In the genomic region with DNA sequence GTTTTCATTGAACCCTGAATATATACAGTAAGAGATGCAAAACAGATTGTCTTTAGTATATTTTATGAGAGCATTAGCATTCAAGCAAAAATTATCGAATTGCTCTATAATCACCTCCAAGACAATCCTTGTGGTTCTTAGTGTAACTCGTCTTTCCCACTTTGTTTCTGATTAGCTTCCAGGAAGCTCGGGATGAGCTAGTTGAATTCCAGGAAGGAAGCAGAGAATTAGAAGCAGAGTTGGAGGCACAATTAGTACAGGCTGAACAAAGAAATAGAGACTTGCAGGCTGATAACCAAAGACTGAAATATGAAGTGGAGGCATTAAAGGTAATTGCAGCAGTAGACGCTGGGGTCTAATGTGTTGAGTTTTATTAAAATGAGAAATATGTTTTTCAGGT, we compare ENCODE assay signal across 26 cellular contexts. TPM values are rescaled to one million over a fixed set of nuclear protein-coding genes. Genes with fewer than 3 reads are reported as not detected.
"Had no signal": no experiment of that assay in that cellular context is flagged by ENCODE, and none has a peak within 500 bp of the region (broad histone marks: within the 10 kb centered on the region; RNA-seq: fewer than 3 reads in every experiment).

No MANE protein-coding gene starts in this region.

- H3K4me1 ChIP-seq: body of pancreas had no signal

- ATAC-seq: activated naive CD8-positive, alpha-beta T cell treated with anti-CD3 and anti-CD28 coated beads, Interleukin-2, amount 50 U/mL, for 24 hours; body of pancreas; left cardiac atrium; natural killer cell; right cardiac atrium had no signal

- H3K27me3 Mint-ChIP-seq: activated CD4-positive, alpha-beta memory T cell treated with anti-CD3 and anti-CD28 coated beads, Interleukin-2, amount 10 ng/mL, durations not matched to agents 7 days and 5 days; activated CD4-positive, alpha-beta T cell treated with anti-CD3 and anti-CD28 coated beads, Interleukin-2, amount 10 ng/mL, durations not matched to agents 24 days and 14 days; activated naive CD8-positive, alpha-beta T cell treated with anti-CD3 and anti-CD28 coated beads, Interleukin-2, amount 50 U/mL, for 24 hours; dendritic cell treated with granulocyte-macrophage colony-stimulating factor and Interleukin-4, amounts not matched to agents 40 ng/mL and 50 ng/mL, for 4 days had no signal

- H3K27ac ChIP-seq: body of pancreas, cardiac muscle cell, ovary had no signal

- H3K27me3 ChIP-seq: body of pancreas, cardiac muscle cell, esophagus squamous epithelium, heart right ventricle, neutrophil, ovary had no signal

- H3K9me3 Mint-ChIP-seq: activated CD4-positive, alpha-beta memory T cell treated with anti-CD3 and anti-CD28 coated beads, Interleukin-2, amount 10 ng/mL, durations not matched to agents 7 days and 5 days; activated CD4-positive, alpha-beta T cell treated with anti-CD3 and anti-CD28 coated beads, Interleukin-2, amount 10 ng/mL, durations not matched to agents 24 days and 14 days; activated naive CD8-positive, alpha-beta T cell treated with anti-CD3 and anti-CD28 coated beads, Interleukin-2, amount 50 U/mL, for 24 hours; activated T-helper 1 cell treated with anti-CD3 and anti-CD28 coated beads, Interleukin-12 subunit alpha, Interleukin-12 subunit beta, Interleukin-2, Interleukin-4 antibody, amounts not matched to agents 30 ng/mL and 10 ng/mL and 1 ng/mL, durations not matched to agents 14 hours and 24 hours and 36 hours; dendritic cell treated with granulocyte-macrophage colony-stimulating factor and Interleukin-4, amounts not matched to agents 40 ng/mL and 50 ng/mL, for 4 days; natural killer cell; T-helper 1 cell treated with Interleukin-12 subunit alpha and Interleukin-12 subunit beta and Interleukin-4 antibody, amounts not matched to agents 30 μg/mL and 1 μg/mL, for 36 hours had no signal

- H3K36me3 ChIP-seq: ovary had no signal

- DNase-seq: activated CD4-positive, alpha-beta memory T cell treated with anti-CD3 and anti-CD28 coated beads, Interleukin-2, amount 10 ng/mL, durations not matched to agents 7 days and 5 days; activated CD4-positive, alpha-beta T cell treated with anti-CD3 and anti-CD28 coated beads, Interleukin-2, amount 10 ng/mL, durations not matched to agents 24 days and 14 days; activated gamma-delta T cell; activated naive CD4-positive, alpha-beta T cell treated with anti-CD3 and anti-CD28 coated beads, Interleukin-2, amount 50 U/mL, for 16 hours; activated naive CD8-positive, alpha-beta T cell treated with anti-CD3 and anti-CD28 coated beads, Interleukin-2, amount 50 U/mL, for 24 hours; body of pancreas; effector CD8-positive, alpha-beta T cell; esophagus squamous epithelium; heart right ventricle; islet precursor cell; left cardiac atrium; mammary epithelial cell; midbrain; natural killer cell; ovary; right cardiac atrium; stimulated activated CD4-positive, alpha-beta T cell treated with anti-CD3 and anti-CD28 coated beads, Interleukin-4, amount 100 ng/mL, for 24 hours; stimulated activated naive CD4-positive, alpha-beta T cell treated with Interleukin-2 at 50 U/mL for 16 hours had no signal

- H3K4me3 ChIP-seq: body of pancreas, cardiac muscle cell, esophagus squamous epithelium, ovary had no signal

- H3K27ac Mint-ChIP-seq: activated CD4-positive, alpha-beta memory T cell treated with anti-CD3 and anti-CD28 coated beads, Interleukin-2, amount 10 ng/mL, durations not matched to agents 7 days and 5 days; activated CD4-positive, alpha-beta T cell treated with anti-CD3 and anti-CD28 coated beads, Interleukin-2, amount 10 ng/mL, durations not matched to agents 24 days and 14 days; activated naive CD8-positive, alpha-beta T cell treated with anti-CD3 and anti-CD28 coated beads, Interleukin-2, amount 50 U/mL, for 24 hours; activated T-helper 1 cell treated with anti-CD3 and anti-CD28 coated beads, Interleukin-12 subunit alpha, Interleukin-12 subunit beta, Interleukin-2, Interleukin-4 antibody, amounts not matched to agents 30 ng/mL and 10 ng/mL and 1 ng/mL, durations not matched to agents 14 hours and 24 hours and 36 hours; dendritic cell treated with granulocyte-macrophage colony-stimulating factor and Interleukin-4, amounts not matched to agents 40 ng/mL and 50 ng/mL, for 4 days; natural killer cell; T-helper 1 cell treated with Interleukin-12 subunit alpha and Interleukin-12 subunit beta and Interleukin-4 antibody, amounts not matched to agents 30 μg/mL and 1 μg/mL, for 36 hours had no signal

- H3K4me3 Mint-ChIP-seq: activated CD4-positive, alpha-beta memory T cell treated with anti-CD3 and anti-CD28 coated beads, Interleukin-2, amount 10 ng/mL, durations not matched to agents 7 days and 5 days; activated CD4-positive, alpha-beta T cell treated with anti-CD3 and anti-CD28 coated beads, Interleukin-2, amount 10 ng/mL, durations not matched to agents 24 days and 14 days; activated naive CD8-positive, alpha-beta T cell treated with anti-CD3 and anti-CD28 coated beads, Interleukin-2, amount 50 U/mL, for 24 hours; activated T-helper 1 cell treated with anti-CD3 and anti-CD28 coated beads, Interleukin-12 subunit alpha, Interleukin-12 subunit beta, Interleukin-2, Interleukin-4 antibody, amounts not matched to agents 30 ng/mL and 10 ng/mL and 1 ng/mL, durations not matched to agents 14 hours and 24 hours and 36 hours; dendritic cell treated with granulocyte-macrophage colony-stimulating factor and Interleukin-4, amounts not matched to agents 40 ng/mL and 50 ng/mL, for 4 days; natural killer cell; T-helper 1 cell treated with Interleukin-12 subunit alpha and Interleukin-12 subunit beta and Interleukin-4 antibody, amounts not matched to agents 30 μg/mL and 1 μg/mL, for 36 hours had no signal

- H3K9me3 ChIP-seq: body of pancreas, esophagus squamous epithelium, heart right ventricle, neutrophil, ovary had no signal

RNA-seq across cellular contexts. Expression of a gene that starts 47.9 kb away (rescaled TPM):
- total RNA-seq: activated CD4-positive, alpha-beta T cell treated with anti-CD3 and anti-CD28 coated beads, Interleukin-2, amount 10 ng/mL, durations not matched to agents 24 days and 14 days; activated T-helper 1 cell treated with anti-CD3 and anti-CD28 coated beads, Interleukin-12 subunit alpha, Interleukin-12 subunit beta, Interleukin-2, Interleukin-4 antibody, amounts not matched to agents 30 ng/mL and 10 ng/mL and 1 ng/mL, durations not matched to agents 14 hours and 24 hours and 36 hours; body of pancreas; cardiac muscle cell; heart right ventricle; left cardiac atrium; ovary; pulmonary artery endothelial cell; right cardiac atrium; subcutaneous adipose tissue; ureter had no signal
